In the genomic region with DNA sequence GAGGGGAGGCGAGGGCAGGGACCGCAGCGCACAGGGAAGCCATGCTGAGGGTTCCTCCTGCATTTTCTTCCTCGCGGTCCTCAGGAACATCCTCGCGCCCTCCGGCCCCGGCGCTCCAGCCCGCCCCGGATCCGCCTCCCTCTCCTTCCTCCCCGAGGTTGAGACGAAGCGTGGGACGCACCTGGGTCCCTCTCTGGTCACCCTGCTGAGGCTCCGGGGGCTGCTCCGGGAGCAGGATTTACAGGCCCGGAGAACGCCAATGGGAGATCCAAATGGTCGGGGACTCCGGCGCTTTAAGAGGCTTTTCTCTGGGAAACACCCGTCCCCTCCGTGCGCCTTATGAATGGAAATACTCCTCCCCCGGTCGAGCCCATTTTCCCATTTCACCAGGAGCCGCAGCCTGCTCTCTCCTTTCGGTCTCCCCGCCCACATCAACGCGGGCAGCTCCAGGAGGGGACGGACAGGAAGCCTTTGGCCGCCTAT, we compare ENCODE assay signal across 8 cellular contexts. TPM values are rescaled to one million over a fixed set of nuclear protein-coding genes. Genes with fewer than 3 reads are reported as not detected.
DNase-seq lines count a peak whose midpoint lies in the region; ATAC-seq and TF ChIP-seq lines count a peak whose summit lies in the region.

No MANE protein-coding gene starts in this region.

- H3K4me1 Mint-ChIP-seq in activated CD4-positive, alpha-beta T cell treated with anti-CD3 and anti-CD28 coated beads, Interleukin-2, amount 10 ng/mL, durations not matched to agents 24 days and 14 days, result no peaks in the 10 kb centered on the region

- no peak overlapping the region for H3K27ac Mint-ChIP-seq in activated CD4-positive, alpha-beta T cell treated with anti-CD3 and anti-CD28 coated beads, Interleukin-2, amount 10 ng/mL, durations not matched to agents 24 days and 14 days

- peak overlapping the region; percentile 24 for H3K4me3 ChIP-seq in HL-60 (replicated peaks; ENCODE audit: insufficient read depth, low read length)

- H3K27me3 Mint-ChIP-seq in activated CD4-positive, alpha-beta T cell treated with anti-CD3 and anti-CD28 coated beads, Interleukin-2, amount 10 ng/mL, durations not matched to agents 24 days and 14 days, result peaks cover 29% of the 10 kb centered on the region

- intact Hi-C loops in activated CD4-positive, alpha-beta T cell treated with anti-CD3 and anti-CD28 coated beads, Interleukin-2, amount 10 ng/mL, durations not matched to agents 24 days and 14 days (cut with micrococcal nuclease), result no loop called here

- H3K9me3 Mint-ChIP-seq in activated CD4-positive, alpha-beta T cell treated with anti-CD3 and anti-CD28 coated beads, Interleukin-2, amount 10 ng/mL, durations not matched to agents 24 days and 14 days, result peaks cover 9% of the 10 kb centered on the region

- DNase-seq in HL-60 (ENCODE audit: low read depth in 1 of 2, low spot score in 1 of 2) (no peak), NCI-H748 treated with DMSO at 0.1 percent for 48 hours (lab: John Stamatoyannopoulos, UW) (peak; percentile 81), globus pallidus (ENCODE audit: low spot score) (peak; percentile 56), putamen (ENCODE audit: low spot score) (peak; percentile 77), epidermal melanocyte (ENCODE audit: insufficient read length, low spot score) (no peak), GOT3 (lab: John Stamatoyannopoulos, UW) (no peak)
- DNase-seq in activated CD4-positive, alpha-beta T cell treated with anti-CD3 and anti-CD28 coated beads, Interleukin-2, amount 10 ng/mL, durations not matched to agents 24 days and 14 days, result no peak

- no peak for ATAC-seq in GM18867 (IDR thresholded peaks at IDR 0.05; ENCODE audit: unreplicated experiment)

- no peak overlapping the region for H3K27ac ChIP-seq in HL-60 (replicated peaks)

- peaks cover 1% of the 10 kb centered on the region for H3K36me3 Mint-ChIP-seq in activated CD4-positive, alpha-beta T cell treated with anti-CD3 and anti-CD28 coated beads, Interleukin-2, amount 10 ng/mL, durations not matched to agents 24 days and 14 days (ENCODE audit: low read depth)

- no peak for TF ChIP-seq CTCF in HL-60 (IDR thresholded peaks at IDR 0.05; ENCODE audit: insufficient read depth, low read length)

- no peak overlapping the region for H3K4me3 Mint-ChIP-seq in activated CD4-positive, alpha-beta T cell treated with anti-CD3 and anti-CD28 coated beads, Interleukin-2, amount 10 ng/mL, durations not matched to agents 24 days and 14 days

- H3K27me3 ChIP-seq in HL-60 (ENCODE audit: insufficient read depth, poor library complexity, severe bottlenecking), result peaks cover 36% of the 10 kb centered on the region

RNA-seq across cellular contexts. Expression of gene UNC79, which starts 0.4 kb away (rescaled TPM):
- not detected in 2 replicates for total RNA-seq in activated CD4-positive, alpha-beta T cell treated with anti-CD3 and anti-CD28 coated beads, Interleukin-2, amount 10 ng/mL, durations not matched to agents 24 days and 14 days

Comparison
In these comparisons a context has a peak if more than half of its experiments do, and no peak if none do; other contexts are left out.
1. DNase-seq: peak in NCI-H748 treated with DMSO at 0.1 percent for 48 hours (single experiment), globus pallidus (single experiment) and putamen (single experiment); none in HL-60 (0 of 2), epidermal melanocyte (single experiment), GOT3 (single experiment) and activated CD4-positive, alpha-beta T cell treated with anti-CD3 and anti-CD28 coated beads, Interleukin-2, amount 10 ng/mL, durations not matched to agents 24 days and 14 days (single experiment).